ENCODE assay signal across 25 cellular contexts in genomic region chrX:20271730-20272129, GRCh38.
"Had no signal": no experiment of that assay in that cellular context is flagged by ENCODE, and none has a peak within 500 bp of the region (broad histone marks: within the 10 kb centered on the region; RNA-seq: fewer than 3 reads in every experiment).

No MANE protein-coding gene starts in this region.

- H3K36me3 ChIP-seq: cardiac muscle cell, left lung, ovary, tibial artery had no signal

- H3K4me1 ChIP-seq: left lung had no signal

- ATAC-seq: activated T-cell treated with anti-CD3 and anti-CD28 coated beads, Interleukin-2, amount 50 U/mL, for 72 hours; esophagus mucosa; left lung; naive thymus-derived CD8-positive, alpha-beta T cell; right cardiac atrium; stimulated activated naive CD8-positive, alpha-beta T cell treated with anti-CD3 and anti-CD28 coated beads, Interleukin-15, Interleukin-2, amounts not matched to agents 100 U/mL and 50 U/mL, for 24 hours had no signal

- DNase-seq: activated CD4-positive, alpha-beta T cell treated with anti-CD3 and anti-CD28 coated beads for 4 hours; activated CD4-positive, alpha-beta T cell treated with anti-CD3 and anti-CD28 coated beads, Interleukin-2, amount 50 U/mL, for 48 hours; activated CD4-positive, CD25-positive, alpha-beta regulatory T cell; activated effector memory CD4-positive, alpha-beta T cell treated with Interleukin-2 at 50 U/mL for 16 hours; activated naive CD4-positive, alpha-beta T cell treated with anti-CD3 and anti-CD28 coated beads for 36 hours; activated naive CD8-positive, alpha-beta T cell treated with anti-CD3 and anti-CD28 coated beads, Interleukin-2, amount 10 ng/mL, durations not matched to agents 7 days and 5 days; activated T-cell treated with anti-CD3 and anti-CD28 coated beads, Interleukin-2, amount 50 U/mL, for 72 hours; amniotic stem cell; cortex of kidney; glutamatergic neuron; hippocampal formation; kidney glomerular epithelial cell; left lung; naive thymus-derived CD8-positive, alpha-beta T cell; ovary; right cardiac atrium; stimulated activated CD4-positive, alpha-beta T cell treated with anti-CD3 and anti-CD28 coated beads, Interleukin-12 subunit alpha, Interleukin-12 subunit beta, amount 100 ng/mL, for 4 hours; stimulated activated CD4-positive, alpha-beta T cell treated with anti-CD3 and anti-CD28 coated beads, Interleukin-4, amount 100 ng/mL, for 4 hours; stimulated activated naive CD8-positive, alpha-beta T cell treated with anti-CD3 and anti-CD28 coated beads, Interleukin-15, Interleukin-2, amounts not matched to agents 100 U/mL and 50 U/mL, for 24 hours; substantia nigra; T1000; tibial artery had no signal

- H3K27ac ChIP-seq: cardiac muscle cell, left lung, ovary, tibial artery had no signal

- H3K27me3 ChIP-seq: ovary, tibial artery had no signal

- H3K4me3 ChIP-seq: cardiac muscle cell, left lung, lung, ovary, tibial artery had no signal

- H3K9me3 ChIP-seq: left lung, ovary, tibial artery had no signal
